In the genomic region with DNA sequence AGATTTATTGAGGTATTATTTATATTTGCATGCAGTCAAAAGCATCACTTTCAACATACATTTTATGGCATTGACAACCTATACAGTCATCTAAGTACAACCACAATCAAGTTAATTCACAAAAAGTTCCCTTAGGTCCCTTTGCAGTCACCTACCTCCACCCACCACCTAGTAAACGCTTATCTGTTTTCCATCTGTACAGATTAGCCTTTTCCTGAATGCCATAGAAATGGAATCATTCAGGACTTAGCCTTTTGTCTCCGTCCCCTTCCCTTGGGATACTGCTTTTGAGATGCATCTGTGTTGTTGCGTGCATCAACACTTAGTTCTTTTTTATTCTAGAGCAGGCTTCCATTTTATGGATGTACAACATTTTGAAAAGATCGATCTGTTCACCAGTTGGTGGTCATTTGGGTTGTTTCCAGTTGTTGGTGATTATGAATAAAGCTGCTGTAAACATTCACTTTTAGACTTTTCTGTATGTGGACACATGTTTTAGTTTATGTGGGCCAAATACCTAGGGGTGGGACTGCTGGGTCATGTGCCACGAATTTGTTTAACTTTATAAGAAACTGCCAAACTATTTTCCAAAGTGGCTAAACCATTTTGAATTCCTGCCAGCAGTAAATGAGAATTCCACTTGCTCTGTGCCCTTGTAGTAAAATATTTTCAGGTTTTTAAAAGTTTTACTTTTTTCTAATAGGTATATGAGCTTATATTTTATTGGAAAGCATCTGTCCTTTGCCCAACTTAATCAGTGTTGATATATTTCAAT, we compare ENCODE assay signal across 15 cellular contexts. TPM values are rescaled to one million over a fixed set of nuclear protein-coding genes. Genes with fewer than 3 reads are reported as not detected.
DNase-seq lines count a peak whose midpoint lies in the region; ATAC-seq and TF ChIP-seq lines count a peak whose summit lies in the region.
"Had no signal": no experiment of that assay in that cellular context is flagged by ENCODE, and none has a peak within 500 bp of the region (broad histone marks: within the 10 kb centered on the region; RNA-seq: fewer than 3 reads in every experiment).

No MANE protein-coding gene starts in this region.

- peak overlapping the region; percentile 95 for H3K27ac ChIP-seq in SJSA1
- peak overlapping the region; percentile 89 for H3K27ac ChIP-seq in smooth muscle cell (ENCODE audit: low read depth)

- peak overlapping the region; percentile 8 for H2AFZ ChIP-seq in smooth muscle cell (ENCODE audit: low read depth)

- no peaks in the 10 kb centered on the region for H3K36me3 ChIP-seq in SJSA1
- no peaks in the 10 kb centered on the region for H3K36me3 ChIP-seq in smooth muscle cell (ENCODE audit: low read depth)

- no peaks in the 10 kb centered on the region for H3K27me3 ChIP-seq in SJSA1 (replicated peaks)
- H3K27me3 ChIP-seq in smooth muscle cell (ENCODE audit: low read depth): no peaks in the 10 kb centered on the region

- H3K4me2 ChIP-seq in smooth muscle cell: peak overlapping the region; percentile 23

- 75% methylated on average over 5 of the region's 5 CpGs for WGBS in smooth muscle cell (ENCODE audit: low lambda C conversion rate)

- no peak for ATAC-seq in HG03159 (IDR thresholded peaks at IDR 0.05; ENCODE audit: unreplicated experiment)
- ATAC-seq in GM19467 (IDR thresholded peaks at IDR 0.05; ENCODE audit: unreplicated experiment): no peak
- ATAC-seq in HG03108 (IDR thresholded peaks at IDR 0.05; ENCODE audit: unreplicated experiment): no peak
- ATAC-seq: T-helper 17 cell had no signal

- H4K20me1 ChIP-seq in smooth muscle cell (ENCODE audit: low read depth): no peaks in the 10 kb centered on the region

- DNase-seq in ELR (ENCODE audit: low read depth): peak; percentile 31
- no peak for DNase-seq in SJSA1 (ENCODE audit: low read depth in 1 of 2, low spot score in 2 of 2)
- DNase-seq in fibroblast of the aortic adventitia (ENCODE audit: low read depth): peak; percentile 62
- no peak for DNase-seq in smooth muscle cell (lab: John Stamatoyannopoulos, UW; ENCODE audit: unreplicated experiment)
- no peak for DNase-seq in HuH-7.5 (ENCODE audit: low spot score)
- DNase-seq: activated naive CD8-positive, alpha-beta T cell treated with anti-CD3 and anti-CD28 coated beads for 36 hours; CD8-positive, alpha-beta memory T cell; GF-D8; KBM-7; NCI-H510A treated with DMSO at 0.1 percent for 48 hours; OCI-M1; T-helper 17 cell had no signal

- peaks cover 13% of the 10 kb centered on the region for H3F3A ChIP-seq in smooth muscle cell (ENCODE audit: low read depth)

- H3K9me3 ChIP-seq in SJSA1 (replicated peaks) (no peaks in the 10 kb centered on the region), smooth muscle cell (replicated peaks; ENCODE audit: low read depth) (no peaks in the 10 kb centered on the region)

- H3K79me2 ChIP-seq in smooth muscle cell (ENCODE audit: low read depth): no peaks in the 10 kb centered on the region

- H3K4me3 ChIP-seq in SJSA1 (no peak overlapping the region), fibroblast of the aortic adventitia (ENCODE audit: low read depth, low read length) (no peak overlapping the region), smooth muscle cell (no peak overlapping the region)

- H3K4me1 ChIP-seq in SJSA1 (replicated peaks) (peaks cover 71% of the 10 kb centered on the region), smooth muscle cell (ENCODE audit: low read depth) (no peaks in the 10 kb centered on the region)

- TF ChIP-seq CTCF in fibroblast of the aortic adventitia (IDR thresholded peaks at IDR 0.05; ENCODE audit: insufficient read depth, low read length) (no peak), smooth muscle cell (IDR thresholded peaks at IDR 0.05; ENCODE audit: borderline replicate concordance, insufficient read depth, poor library complexity, severe bottlenecking) (no peak)

- H3K9ac ChIP-seq in smooth muscle cell (ENCODE audit: low read depth): peak overlapping the region; percentile 19

RNA-seq across cellular contexts. Expression of gene IFNGR1, which starts 17.6 kb away (rescaled TPM):
- total RNA-seq in SJSA1 (2014; rRNA removed; shearing (Covaris generic)): 73.6 and 94.4 TPM in 2 replicates
- total RNA-seq in fibroblast of the aortic adventitia (ENCODE audit: low replicate concordance) (45.3 and 58.5 TPM in 2 replicates), smooth muscle cell (83.7 and 88.3 TPM in 2 replicates)
- polyA plus RNA-seq in smooth muscle cell: 51.1 and 61.1 TPM in 2 replicates

Comparison
In these comparisons a context has a peak if more than half of its experiments do, and no peak if none do; other contexts are left out.
1. DNase-seq: peak in ELR (single experiment) and fibroblast of the aortic adventitia (single experiment); none in SJSA1 (0 of 2), smooth muscle cell (single experiment) and HuH-7.5 (single experiment).